ENCODE assay signal across 12 cellular contexts in the genomic region with DNA sequence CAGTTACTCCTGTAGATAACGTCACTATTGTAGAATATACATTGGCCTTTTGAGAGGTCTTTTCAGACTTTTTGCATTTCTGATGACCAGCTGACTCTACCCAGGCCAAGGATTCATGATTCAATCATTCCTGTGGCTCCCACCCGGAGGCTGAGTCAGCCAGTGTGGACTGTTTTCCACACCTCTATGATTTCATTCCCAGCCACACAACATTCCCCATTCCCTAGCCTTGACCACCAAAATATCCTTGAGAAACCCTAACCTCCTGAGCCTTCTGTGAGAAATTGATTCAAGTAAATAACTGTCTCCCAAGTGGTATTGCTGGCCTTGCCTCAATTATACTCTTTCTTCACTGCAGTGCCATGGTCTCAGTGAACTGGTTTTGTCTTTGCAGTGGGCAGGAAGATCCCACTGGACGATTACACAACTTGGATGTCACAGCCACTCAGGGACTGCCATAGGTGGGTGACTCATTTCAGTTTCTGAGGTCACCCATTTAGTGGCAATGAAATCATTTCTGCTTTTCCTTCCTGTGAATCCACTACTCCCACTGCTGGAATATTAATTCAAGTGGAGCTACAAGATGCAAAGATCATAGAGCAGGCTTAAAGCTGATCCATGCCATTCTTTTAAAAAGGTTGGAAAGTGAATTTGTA.
DNase-seq lines count a peak whose midpoint lies in the region; ATAC-seq, FAIRE-seq and TF ChIP-seq lines count a peak whose summit lies in the region.
"Had no signal": no experiment of that assay in that cellular context is flagged by ENCODE, and none has a peak within 500 bp of the region (broad histone marks: within the 10 kb centered on the region; RNA-seq: fewer than 3 reads in every experiment).

No MANE protein-coding gene starts in this region.

- DNase-seq in Right ventricle myocardium superior: no peak
- no peak for DNase-seq in right atrium auricular region (ENCODE audit: low spot score)
- peak; percentile 92 for DNase-seq in fibroblast of the aortic adventitia (ENCODE audit: low read depth)
- peak; percentile 74 for DNase-seq in urothelium cell line (ENCODE audit: low spot score)
- no peak for DNase-seq in epidermal melanocyte (ENCODE audit: insufficient read length, low spot score)
- DNase-seq in hepatic stellate cell (ENCODE audit: low spot score): no peak
- no peak for DNase-seq in NCI-H2081 (lab: John Stamatoyannopoulos, UW)
- DNase-seq: NCI-H1417, sigmoid colon had no signal

- FAIRE-seq in urothelium cell line (lab: Jason Lieb, UNC): no peak
- FAIRE-seq: GM19239 had no signal

- ATAC-seq in Right ventricle myocardium superior (ENCODE audit: poor library complexity) (peak; percentile 63), SK-N-SH treated with all-trans-retinoic acid at 6 μM for 48 hours (peak; percentile 84)

- no peaks in the 10 kb centered on the region for H3K4me1 ChIP-seq in right atrium auricular region
- H3K4me1 ChIP-seq: sigmoid colon had no signal

- H3K36me3 ChIP-seq in right atrium auricular region: no peaks in the 10 kb centered on the region
- H3K36me3 ChIP-seq: cardiac muscle cell, sigmoid colon had no signal

- no peak overlapping the region for H3K27ac ChIP-seq in right atrium auricular region
- H3K27ac ChIP-seq: cardiac muscle cell had no signal

- H3K9me3 ChIP-seq in right atrium auricular region: no peaks in the 10 kb centered on the region
- H3K9me3 ChIP-seq: sigmoid colon had no signal

- intact Hi-C loops in Right ventricle myocardium superior (cut with DNase I): no loop called here

- TF ChIP-seq CTCF in right atrium auricular region (IDR thresholded peaks at IDR 0.05) (no peak), fibroblast of the aortic adventitia (IDR thresholded peaks at IDR 0.05; ENCODE audit: insufficient read depth, low read length) (no peak)

- H3K27me3 ChIP-seq in right atrium auricular region: no peaks in the 10 kb centered on the region
- H3K27me3 ChIP-seq: cardiac muscle cell, sigmoid colon had no signal

- no peak overlapping the region for H3K4me3 ChIP-seq in right atrium auricular region
- H3K4me3 ChIP-seq in fibroblast of the aortic adventitia (ENCODE audit: low read depth, low read length): no peak overlapping the region
- H3K4me3 ChIP-seq: cardiac muscle cell, sigmoid colon had no signal

TF ChIP-seq in SK-N-SH treated with all-trans-retinoic acid at 6 μM for 48 hours, 23 proteins besides CTCF, POLR2A, EP300 and RAD21:
- TF ChIP-seq BACH2 (CRISPR knock-in tag; IDR thresholded peaks at IDR 0.05; ENCODE audit: borderline replicate concordance) (no peak), TOX (CRISPR knock-in tag; IDR thresholded peaks at IDR 0.05; ENCODE audit: borderline replicate concordance) (0 out of 2 replicates have a peak, but pooled peaks have one; percentile 3)
- TF ChIP-seq, protein P1, sequence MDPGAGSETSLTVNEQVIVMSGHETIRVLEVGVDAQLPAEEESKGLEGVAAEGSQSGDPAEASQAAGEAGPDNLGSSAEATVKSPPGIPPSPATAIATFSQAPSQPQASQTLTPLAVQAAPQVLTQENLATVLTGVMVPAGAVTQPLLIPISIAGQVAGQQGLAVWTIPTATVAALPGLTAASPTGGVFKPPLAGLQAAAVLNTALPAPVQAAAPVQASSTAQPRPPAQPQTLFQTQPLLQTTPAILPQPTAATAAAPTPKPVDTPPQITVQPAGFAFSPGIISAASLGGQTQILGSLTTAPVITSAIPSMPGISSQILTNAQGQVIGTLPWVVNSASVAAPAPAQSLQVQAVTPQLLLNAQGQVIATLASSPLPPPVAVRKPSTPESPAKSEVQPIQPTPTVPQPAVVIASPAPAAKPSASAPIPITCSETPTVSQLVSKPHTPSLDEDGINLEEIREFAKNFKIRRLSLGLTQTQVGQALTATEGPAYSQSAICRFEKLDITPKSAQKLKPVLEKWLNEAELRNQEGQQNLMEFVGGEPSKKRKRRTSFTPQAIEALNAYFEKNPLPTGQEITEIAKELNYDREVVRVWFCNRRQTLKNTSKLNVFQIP (CRISPR knock-in tag; IDR thresholded peaks at IDR 0.05; ENCODE audit: borderline replicate concordance, low read depth): peak; percentile 73; the same call in 1 of the 2 replicates

Comparison
In these comparisons a context has a peak if more than half of its experiments do, and no peak if none do; other contexts are left out.
1. DNase-seq: peak in fibroblast of the aortic adventitia (single experiment) and urothelium cell line (single experiment); none in Right ventricle myocardium superior (single experiment), right atrium auricular region (single experiment), epidermal melanocyte (single experiment), hepatic stellate cell (single experiment) and NCI-H2081 (0 of 2).